In genomic region chr1:121185140-121185708, GRCh38 we compare ENCODE assay signal across 8 cellular contexts. TPM values are rescaled to one million over a fixed set of nuclear protein-coding genes. Genes with fewer than 3 reads are reported as not detected.
DNase-seq lines count a peak whose midpoint lies in the region; ATAC-seq and TF ChIP-seq lines count a peak whose summit lies in the region.
"Not testable (repeated sequence)": the region's sequence is repeated elsewhere in the genome, so short reads cannot be mapped to it uniquely, and the experiment has no call there.

No MANE protein-coding gene starts in this region.

- not testable (repeated sequence) for H3K9me3 Mint-ChIP-seq in CD8-positive, alpha-beta T cell; activated B cell treated with CpG ODN at 0.5 μM for 24 hours; natural killer cell treated with Interleukin-12 subunit alpha and Interleukin-12 subunit beta and Interleukin-15 and Interleukin-18, amount 100 ng/mL, for 72 hours

- intact Hi-C loops in CD8-positive, alpha-beta T cell (cut with DNase I, micrococcal nuclease); activated B cell treated with CpG ODN at 0.5 μM for 24 hours (cut with micrococcal nuclease): not testable (repeated sequence)

- not testable (repeated sequence) for DNase-seq in CD8-positive, alpha-beta T cell; HL-60 (ENCODE audit: low read depth in 1 of 2, low spot score in 1 of 2); activated B cell treated with CpG ODN at 0.5 μM for 24 hours; brain microvascular endothelial cell; cardiac muscle cell (ENCODE audit: low read depth in 1 of 2, low spot score in 1 of 2); suprapubic skin (ENCODE audit: low spot score in 2 of 2)
- peak; percentile 60 for DNase-seq in natural killer cell treated with Interleukin-12 subunit alpha and Interleukin-12 subunit beta and Interleukin-15 and Interleukin-18, amount 100 ng/mL, for 72 hours (ENCODE audit: low spot score)

- H3K36me3 ChIP-seq in CD8-positive, alpha-beta T cell (ENCODE audit: insufficient read depth, low read length); brain microvascular endothelial cell (replicated peaks); cardiac muscle cell; suprapubic skin: not testable (repeated sequence)

- CTCF ChIA-PET in CD8-positive, alpha-beta T cell (lab: Charles Lee); activated B cell treated with CpG ODN at 0.5 μM for 24 hours (lab: Charles Lee): not testable (repeated sequence)

- POLR2A ChIA-PET in CD8-positive, alpha-beta T cell (lab: Charles Lee); activated B cell treated with CpG ODN at 0.5 μM for 24 hours (lab: Charles Lee): not testable (repeated sequence)

- not testable (repeated sequence) for H3K9me3 ChIP-seq in CD8-positive, alpha-beta T cell (ENCODE audit: low read length); cardiac muscle cell (ENCODE audit: low read depth); suprapubic skin

- not testable (repeated sequence) for H3K4me1 ChIP-seq in CD8-positive, alpha-beta T cell (ENCODE audit: insufficient read depth, low read length); cardiac muscle cell (ENCODE audit: low read depth); suprapubic skin

- ATAC-seq in CD8-positive, alpha-beta T cell, result not testable (repeated sequence)
- ATAC-seq in GM21786 (IDR thresholded peaks at IDR 0.05; ENCODE audit: unreplicated experiment) (peak; percentile 5), activated B cell treated with CpG ODN at 0.5 μM for 24 hours (ENCODE audit: low read depth) (peak; percentile 0)
- ATAC-seq in natural killer cell treated with Interleukin-12 subunit alpha and Interleukin-12 subunit beta and Interleukin-15 and Interleukin-18, amount 100 ng/mL, for 72 hours, result peak; percentile 14 to 47

- TF ChIP-seq POLR2A in suprapubic skin (IDR thresholded peaks at IDR 0.05), result not testable (repeated sequence)

- not testable (repeated sequence) for H3K4me3 ChIP-seq in CD8-positive, alpha-beta T cell (ENCODE audit: low read depth, low read length); brain microvascular endothelial cell (ENCODE audit: low read depth, low read length)
- peak overlapping the region; percentile 35 for H3K4me3 ChIP-seq in HL-60 (replicated peaks; ENCODE audit: insufficient read depth, low read length)
- peak overlapping the region; percentile 45 for H3K4me3 ChIP-seq in cardiac muscle cell
- peak overlapping the region; percentile 56 for H3K4me3 ChIP-seq in suprapubic skin

- H3K4me1 Mint-ChIP-seq in CD8-positive, alpha-beta T cell (ENCODE audit: low read depth); activated B cell treated with CpG ODN at 0.5 μM for 24 hours; natural killer cell treated with Interleukin-12 subunit alpha and Interleukin-12 subunit beta and Interleukin-15 and Interleukin-18, amount 100 ng/mL, for 72 hours (ENCODE audit: low read depth in 2 of 2): not testable (repeated sequence)

- H3K27ac Mint-ChIP-seq in CD8-positive, alpha-beta T cell, result not testable (repeated sequence)
- H3K27ac Mint-ChIP-seq in activated B cell treated with CpG ODN at 0.5 μM for 24 hours, result peak overlapping the region; percentile 94
- peak overlapping the region; percentile 56 to 81 for H3K27ac Mint-ChIP-seq in natural killer cell treated with Interleukin-12 subunit alpha and Interleukin-12 subunit beta and Interleukin-15 and Interleukin-18, amount 100 ng/mL, for 72 hours

- WGBS in suprapubic skin, result no CpG with 5 or more reads among the region's 48 CpGs

- TF ChIP-seq CTCF in CD8-positive, alpha-beta T cell (IDR thresholded peaks at IDR 0.05); HL-60 (IDR thresholded peaks at IDR 0.05; ENCODE audit: insufficient read depth, low read length); activated B cell treated with CpG ODN at 0.5 μM for 24 hours (IDR thresholded peaks at IDR 0.05); brain microvascular endothelial cell (IDR thresholded peaks at IDR 0.05; ENCODE audit: low read depth, low read length, missing control alignments); cardiac muscle cell (IDR thresholded peaks at IDR 0.05; ENCODE audit: low read depth, low read length); suprapubic skin (IDR thresholded peaks at IDR 0.05): not testable (repeated sequence)

- H3K4me3 Mint-ChIP-seq in CD8-positive, alpha-beta T cell, result peak overlapping the region; percentile 96
- H3K4me3 Mint-ChIP-seq in activated B cell treated with CpG ODN at 0.5 μM for 24 hours, result peak overlapping the region; percentile 97
- peak overlapping the region; percentile 75 for H3K4me3 Mint-ChIP-seq in natural killer cell treated with Interleukin-12 subunit alpha and Interleukin-12 subunit beta and Interleukin-15 and Interleukin-18, amount 100 ng/mL, for 72 hours

- H3K27me3 Mint-ChIP-seq in CD8-positive, alpha-beta T cell (ENCODE audit: low read depth); activated B cell treated with CpG ODN at 0.5 μM for 24 hours; natural killer cell treated with Interleukin-12 subunit alpha and Interleukin-12 subunit beta and Interleukin-15 and Interleukin-18, amount 100 ng/mL, for 72 hours: not testable (repeated sequence)

- H3K36me3 Mint-ChIP-seq in CD8-positive, alpha-beta T cell; activated B cell treated with CpG ODN at 0.5 μM for 24 hours (ENCODE audit: low read depth); natural killer cell treated with Interleukin-12 subunit alpha and Interleukin-12 subunit beta and Interleukin-15 and Interleukin-18, amount 100 ng/mL, for 72 hours: not testable (repeated sequence)

- H3K27me3 ChIP-seq in CD8-positive, alpha-beta T cell (ENCODE audit: insufficient read depth, low read length); HL-60 (ENCODE audit: insufficient read depth, poor library complexity, severe bottlenecking); brain microvascular endothelial cell (replicated peaks); cardiac muscle cell; suprapubic skin: not testable (repeated sequence)

- not testable (repeated sequence) for H3K27ac ChIP-seq in CD8-positive, alpha-beta T cell (ENCODE audit: low read depth, low read length); cardiac muscle cell
- H3K27ac ChIP-seq in HL-60 (replicated peaks), result peak overlapping the region; percentile 65
- H3K27ac ChIP-seq in brain microvascular endothelial cell, result peak overlapping the region; percentile 17
- H3K27ac ChIP-seq in suprapubic skin, result peak overlapping the region; percentile 83

- in situ Hi-C loops in brain microvascular endothelial cell (cut with HindIII; ENCODE audit: low pct_ligation_motif_present, low sequenced_read_pairs), result not testable (repeated sequence)

- not testable (repeated sequence) for TF ChIP-seq EP300 in suprapubic skin (IDR thresholded peaks at IDR 0.05)

RNA-seq across cellular contexts. Expression of gene SRGAP2C, which starts 0.4 kb away (rescaled TPM):
- total RNA-seq in CD8-positive, alpha-beta T cell, result 1 to 10 TPM; 3.9 to 5.8 TPM
- total RNA-seq in activated B cell treated with CpG ODN at 0.5 μM for 24 hours (20.4 and 23.8 TPM in 2 replicates), cardiac muscle cell (20.0 and 21.5 TPM in 2 replicates), suprapubic skin (10 to 100 TPM; 38.6 to 60.9 (median 40.4) TPM)
- polyA plus RNA-seq in cardiac muscle cell, result 10.0 and 18.7 TPM in 2 replicates
- total RNA-seq in natural killer cell treated with Interleukin-12 subunit alpha and Interleukin-12 subunit beta and Interleukin-15 and Interleukin-18, amount 100 ng/mL, for 72 hours, result 10 to 100 TPM; 39.3 to 74.3 TPM

RNA-seq across cellular contexts. Expression of gene FAM72B, which starts 1.1 kb away (rescaled TPM):
- under 1 TPM; 0.47 to 0.79 TPM for total RNA-seq in CD8-positive, alpha-beta T cell
- total RNA-seq in activated B cell treated with CpG ODN at 0.5 μM for 24 hours (0.98 and 2.2 TPM in 2 replicates), cardiac muscle cell (1.0 and 6.8 TPM in 2 replicates), suprapubic skin (1 to 10 TPM; 1.1 to 2.5 (median 1.5) TPM)
- polyA plus RNA-seq in cardiac muscle cell, result 1.8 and 13.4 TPM in 2 replicates
- total RNA-seq in natural killer cell treated with Interleukin-12 subunit alpha and Interleukin-12 subunit beta and Interleukin-15 and Interleukin-18, amount 100 ng/mL, for 72 hours, result 10 to 100 TPM; 10.5 to 25.5 TPM
